Comparison of ENCODE assay signal across 21 cellular contexts in genomic region chr10:35559416-35559815, GRCh38. TPM values are rescaled to one million over a fixed set of nuclear protein-coding genes. Genes with fewer than 3 reads are reported as not detected.
"Had no signal": no experiment of that assay in that cellular context is flagged by ENCODE, and none has a peak within 500 bp of the region (broad histone marks: within the 10 kb centered on the region; RNA-seq: fewer than 3 reads in every experiment).

No MANE protein-coding gene starts in this region.

- H3K27me3 Mint-ChIP-seq: activated B cell treated with CpG ODN at 0.5 μM for 24 hours; activated CD8-positive, alpha-beta T cell treated with anti-CD3 and anti-CD28 coated beads for 36 hours had no signal

- H3K9me3 Mint-ChIP-seq: activated B cell treated with CpG ODN at 0.5 μM for 24 hours; activated CD8-positive, alpha-beta T cell treated with anti-CD3 and anti-CD28 coated beads for 36 hours; activated naive CD4-positive, alpha-beta T cell treated with anti-CD3 and anti-CD28 coated beads for 36 hours; activated T-helper 2 cell treated with anti-CD3 and anti-CD28 coated beads, Interferon-gamma antibody, Interleukin-2, Interleukin-4, amounts not matched to agents 10 μg/mL and 5 μg/mL and 100 μg/mL, durations not matched to agents 14 hours and 24 hours and 36 hours; mesothelial cell of epicardium; nephron had no signal

- H3K27ac Mint-ChIP-seq: activated B cell treated with CpG ODN at 0.5 μM for 24 hours; activated CD8-positive, alpha-beta T cell treated with anti-CD3 and anti-CD28 coated beads for 36 hours; activated naive CD4-positive, alpha-beta T cell treated with anti-CD3 and anti-CD28 coated beads for 36 hours; activated T-helper 2 cell treated with anti-CD3 and anti-CD28 coated beads, Interferon-gamma antibody, Interleukin-2, Interleukin-4, amounts not matched to agents 10 μg/mL and 5 μg/mL and 100 μg/mL, durations not matched to agents 14 hours and 24 hours and 36 hours; mesothelial cell of epicardium; nephron had no signal

- H3K4me3 Mint-ChIP-seq: activated B cell treated with CpG ODN at 0.5 μM for 24 hours; activated CD8-positive, alpha-beta T cell treated with anti-CD3 and anti-CD28 coated beads for 36 hours; activated naive CD4-positive, alpha-beta T cell treated with anti-CD3 and anti-CD28 coated beads for 36 hours; mesothelial cell of epicardium; nephron had no signal

- ATAC-seq: activated CD8-positive, alpha-beta T cell treated with anti-CD3 and anti-CD28 coated beads for 36 hours; lower lobe of right lung had no signal

- H3K4me1 Mint-ChIP-seq: mesothelial cell of epicardium had no signal

- H3K27me3 ChIP-seq: sigmoid colon, tibial artery had no signal

- H3K9me3 ChIP-seq: lower lobe of right lung, sigmoid colon, tibial artery had no signal

- DNase-seq: activated B cell treated with CpG ODN at 0.5 μM for 24 hours; activated CD4-positive, alpha-beta T cell treated with anti-CD3 and anti-CD28 coated beads for 48 hours; activated CD8-positive, alpha-beta T cell treated with anti-CD3 and anti-CD28 coated beads for 36 hours; activated naive CD4-positive, alpha-beta T cell treated with anti-CD3 and anti-CD28 coated beads for 36 hours; activated T-cell treated with anti-CD3 and anti-CD28 coated beads, Interleukin-2, amount 50 U/mL, for 1 hour; foreskin melanocyte; hypothalamus; islet precursor cell; lower lobe of right lung; nucleus accumbens; sigmoid colon; stimulated activated CD4-positive, alpha-beta T cell treated with anti-CD3 and anti-CD28 coated beads, Interleukin-4, amount 100 ng/mL, for 4 hours; stimulated activated naive CD4-positive, alpha-beta T cell; tibial artery had no signal

- H3K27ac ChIP-seq: lower lobe of right lung, sigmoid colon, tibial artery had no signal

- H3K4me3 ChIP-seq: lower lobe of right lung, sigmoid colon, tibial artery had no signal

RNA-seq across cellular contexts. Expression of gene GJD4, which starts 45.7 kb away (rescaled TPM):
- total RNA-seq: activated B cell treated with CpG ODN at 0.5 μM for 24 hours; activated CD8-positive, alpha-beta T cell treated with anti-CD3 and anti-CD28 coated beads for 36 hours; activated naive CD4-positive, alpha-beta T cell treated with anti-CD3 and anti-CD28 coated beads for 36 hours; activated T-helper 2 cell treated with anti-CD3 and anti-CD28 coated beads, Interferon-gamma antibody, Interleukin-2, Interleukin-4, amounts not matched to agents 10 μg/mL and 5 μg/mL and 100 μg/mL, durations not matched to agents 14 hours and 24 hours and 36 hours; chondrocyte; dermis microvascular lymphatic vessel endothelial cell; epithelial cell of proximal tubule; lower lobe of right lung; mesothelial cell of epicardium; sigmoid colon; T-helper 2 cell treated with Interferon-gamma antibody and Interleukin-4, amounts not matched to agents 100 ng/mL and 5 ng/mL, for 36 hours had no signal
- polyA plus RNA-seq: sigmoid colon had no signal
